In genomic region chr3:7547826-7548225, GRCh38 we compare ENCODE assay signal across 6 cellular contexts.
"Had no signal": no experiment of that assay in that cellular context is flagged by ENCODE, and none has a peak within 500 bp of the region (broad histone marks: within the 10 kb centered on the region; RNA-seq: fewer than 3 reads in every experiment).

No MANE protein-coding gene starts in this region.

- H3K27ac Mint-ChIP-seq: GM23338, H9, IgD-negative memory B cell had no signal

- H3K4me3 ChIP-seq: GM23338 had no signal

- H3K36me3 Mint-ChIP-seq: IgD-negative memory B cell had no signal

- H3K27me3 Mint-ChIP-seq: IgD-negative memory B cell had no signal

- DNase-seq: H9, HCEC 1CT had no signal

- ATAC-seq: GM23338, HepG2 had no signal

- H3K27ac ChIP-seq: HL-60 had no signal

- H3K4me1 Mint-ChIP-seq: IgD-negative memory B cell had no signal

- H3K4me3 Mint-ChIP-seq: GM23338, H9, IgD-negative memory B cell had no signal
